In genomic region chr1:16779525-16779924, GRCh38 we compare ENCODE assay signal across 1 cellular context. TPM values are rescaled to one million over a fixed set of nuclear protein-coding genes. Genes with fewer than 3 reads are reported as not detected.
"Had no signal": no experiment of that assay in that cellular context is flagged by ENCODE, and none has a peak within 500 bp of the region (broad histone marks: within the 10 kb centered on the region; RNA-seq: fewer than 3 reads in every experiment).

No MANE protein-coding gene starts in this region.

RNA-seq across cellular contexts. Expression of gene RNU1-4, which starts 39.2 kb away (rescaled TPM):
- total RNA-seq: HT1080 had no signal
